18 cellular contexts compared by ENCODE assay signal in genomic region chr5:144198386-144198785, GRCh38. TPM values are rescaled to one million over a fixed set of nuclear protein-coding genes. Genes with fewer than 3 reads are reported as not detected.
DNase-seq lines count a peak whose midpoint lies in the region; ATAC-seq and TF ChIP-seq lines count a peak whose summit lies in the region.
"Had no signal": no experiment of that assay in that cellular context is flagged by ENCODE, and none has a peak within 500 bp of the region (broad histone marks: within the 10 kb centered on the region; RNA-seq: fewer than 3 reads in every experiment).

No MANE protein-coding gene starts in this region.

- H3K9me3 ChIP-seq in lower lobe of right lung (no peaks in the 10 kb centered on the region), sigmoid colon (no peaks in the 10 kb centered on the region)
- H3K9me3 ChIP-seq: gastroesophageal sphincter had no signal

- H3K27me3 ChIP-seq in lower lobe of right lung (ENCODE audit: low read depth) (peaks cover 16% of the 10 kb centered on the region), sigmoid colon (no peaks in the 10 kb centered on the region)

- H3K36me3 ChIP-seq in lower lobe of right lung (no peaks in the 10 kb centered on the region), sigmoid colon (no peaks in the 10 kb centered on the region)
- H3K36me3 ChIP-seq: gastroesophageal sphincter had no signal

- in situ Hi-C loops in astrocyte of the spinal cord (cut with HindIII; ENCODE audit: low sequenced_read_pairs) = no loop called here

- ATAC-seq in lower lobe of right lung (no peak), HG03139 (IDR thresholded peaks at IDR 0.05; ENCODE audit: unreplicated experiment) (no peak), HG02852 (IDR thresholded peaks at IDR 0.05; ENCODE audit: unreplicated experiment) (no peak)
- ATAC-seq: activated CD8-positive, alpha-beta memory T cell treated with anti-CD3 and anti-CD28 coated beads, Interleukin-2, amount 10 ng/mL, durations not matched to agents 7 days and 5 days; gastroesophageal sphincter; K562; WTC11 had no signal

- intact Hi-C loops in lower lobe of right lung (cut with DNase I) (no loop called here), sigmoid colon (cut with DNase I) (no loop called here)

- H3K27ac ChIP-seq in lower lobe of right lung (no peak overlapping the region), sigmoid colon (no peak overlapping the region)
- H3K27ac ChIP-seq: gastroesophageal sphincter had no signal

- TF ChIP-seq EP300 in sigmoid colon (IDR thresholded peaks at IDR 0.05) = no peak

- DNase-seq in AG10803 (ENCODE audit: low read depth) (peak; percentile 37), NCI-H1436 (lab: John Stamatoyannopoulos, UW) (peak; percentile 50), astrocyte of the spinal cord (ENCODE audit: low read depth, low spot score) (peak; percentile 48), kidney tubule cell (ENCODE audit: low spot score) (peak; percentile 41), lower lobe of right lung (no peak), sigmoid colon (no peak)
- DNase-seq: activated CD8-positive, alpha-beta memory T cell treated with anti-CD3 and anti-CD28 coated beads, Interleukin-2, amount 10 ng/mL, durations not matched to agents 7 days and 5 days; AML-193; DMS79 treated with DMSO at 0.1 percent for 48 hours; NCI-H446 treated with DMSO at 0.1 percent for 48 hours; nephron progenitor cell; OCI-M1; stimulated activated CD4-positive, alpha-beta T cell treated with anti-CD3 and anti-CD28 coated beads, Interleukin-4, amount 100 ng/mL, for 1 hour had no signal

- H3K4me1 ChIP-seq in lower lobe of right lung (no peaks in the 10 kb centered on the region), sigmoid colon (peaks cover 0 to 9% (median 4%) of the 10 kb centered on the region in 4 donors)

- no peak for TF ChIP-seq CTCF in AG10803 (conservative IDR thresholded peaks at IDR 0.05; ENCODE audit: low read length)
- TF ChIP-seq CTCF in astrocyte of the spinal cord (IDR thresholded peaks at IDR 0.05; ENCODE audit: low read depth, low read length) = no peak
- TF ChIP-seq CTCF in lower lobe of right lung (IDR thresholded peaks at IDR 0.05) = no peak
- TF ChIP-seq CTCF in sigmoid colon (IDR thresholded peaks at IDR 0.05) = no peak

- 14 to 52% methylated on average over 3 of the region's 3 CpGs for WGBS in sigmoid colon, 2 donors

- TF ChIP-seq POLR2A in sigmoid colon (IDR thresholded peaks at IDR 0.05) = no peak

- no peak overlapping the region for H3K4me3 ChIP-seq in AG10803 (ENCODE audit: low read length)
- H3K4me3 ChIP-seq in astrocyte of the spinal cord (ENCODE audit: low read depth, low read length) = no peak overlapping the region
- no peak overlapping the region for H3K4me3 ChIP-seq in lower lobe of right lung
- no peak overlapping the region for H3K4me3 ChIP-seq in sigmoid colon
- H3K4me3 ChIP-seq: gastroesophageal sphincter, K562 had no signal

RNA-seq across cellular contexts. Expression of gene KCTD16, which starts 27.7 kb away (rescaled TPM):
- total RNA-seq in lower lobe of right lung (2.5 TPM), sigmoid colon (under 1 TPM; under 0.01 to 0.71 (median 0.22) TPM)
- under 1 TPM in 1 of 3 donors, not detected in 2; 0.04 TPM for polyA plus RNA-seq in sigmoid colon
- polyA plus RNA-seq: K562 had no signal

RNA-seq across cellular contexts. Expression of gene YIPF5, which starts 27.9 kb away (rescaled TPM):
- total RNA-seq in lower lobe of right lung (46.4 TPM), sigmoid colon (10 to 100 TPM; 35.2 to 44.6 (median 39.6) TPM)
- polyA plus RNA-seq in sigmoid colon = 10 to 100 TPM; 12.3 to 19.5 (median 16.8) TPM

Comparison
In these comparisons a context has a peak if more than half of its experiments do, and no peak if none do; other contexts are left out.
1. DNase-seq: peak in AG10803 (single experiment), NCI-H1436 (single experiment), astrocyte of the spinal cord (single experiment) and kidney tubule cell (single experiment); none in lower lobe of right lung (single experiment) and sigmoid colon (single experiment).